In the genomic region with DNA sequence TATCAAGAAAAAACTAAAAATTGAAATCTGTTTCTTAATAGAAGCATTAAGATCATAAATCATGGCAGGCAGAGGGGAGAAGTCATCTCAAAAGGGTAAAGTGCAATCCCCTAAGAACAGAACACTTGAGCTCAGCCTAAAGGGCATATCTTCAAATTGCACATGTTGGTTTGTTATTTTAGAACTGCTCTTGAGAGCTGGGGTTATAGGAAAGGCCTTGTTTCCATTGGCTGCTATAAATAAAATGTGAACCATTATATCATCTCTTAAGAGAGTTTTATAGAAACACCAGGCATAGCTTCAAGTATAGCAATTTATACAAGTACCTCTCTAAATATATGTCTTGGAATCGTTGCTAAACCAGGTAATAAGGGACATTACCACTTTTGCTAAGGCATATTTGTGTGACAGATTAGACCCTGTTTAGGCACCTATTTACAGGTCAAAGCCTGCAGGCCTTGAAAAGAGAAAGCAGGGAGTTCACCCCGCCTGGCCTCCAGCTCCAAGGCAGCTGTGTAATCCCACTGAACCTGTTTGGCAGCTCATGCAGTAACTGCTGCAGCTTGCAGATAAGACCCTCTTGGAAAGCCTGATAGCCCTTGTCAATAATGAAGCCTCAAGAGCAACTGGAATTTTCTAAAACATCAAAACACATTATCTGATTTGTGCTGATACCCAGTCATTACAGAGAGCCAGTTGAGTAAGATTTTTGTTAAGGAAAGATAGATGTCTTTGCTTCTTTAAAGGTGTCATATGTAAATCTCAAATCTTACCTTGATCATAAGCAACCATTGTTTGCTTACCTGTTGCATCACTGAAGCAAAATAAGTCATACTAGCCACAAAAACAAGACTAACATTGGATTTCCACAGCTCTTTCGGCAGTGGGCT, we compare ENCODE assay signal across 11 cellular contexts. TPM values are rescaled to one million over a fixed set of nuclear protein-coding genes. Genes with fewer than 3 reads are reported as not detected.
DNase-seq lines count a peak whose midpoint lies in the region; ATAC-seq, FAIRE-seq and TF ChIP-seq lines count a peak whose summit lies in the region.
"Had no signal": no experiment of that assay in that cellular context is flagged by ENCODE, and none has a peak within 500 bp of the region (broad histone marks: within the 10 kb centered on the region; RNA-seq: fewer than 3 reads in every experiment).

No MANE protein-coding gene starts in this region.

- no peak for FAIRE-seq in D721Med (lab: Jason Lieb, UNC)
- FAIRE-seq: endothelial cell of umbilical vein, HTR-8/SVneo had no signal

- H3K36me3 ChIP-seq in iPS-20b (ENCODE audit: insufficient read depth, low read depth, low read length) (no peaks in the 10 kb centered on the region), upper lobe of left lung (no peaks in the 10 kb centered on the region)
- H3K36me3 ChIP-seq: neutrophil had no signal

- TF ChIP-seq CTCF in upper lobe of left lung (IDR thresholded peaks at IDR 0.05) (no peak), D721Med (IDR thresholded peaks at IDR 0.05; ENCODE audit: insufficient read depth, missing control alignments) (no peak)

- H3K9me3 ChIP-seq in iPS-20b (ENCODE audit: insufficient read depth, low read depth, low read length) (no peaks in the 10 kb centered on the region), upper lobe of left lung (no peaks in the 10 kb centered on the region)
- H3K9me3 ChIP-seq: neutrophil had no signal

- 44 to 55% methylated on average over 3 of the region's 3 CpGs for WGBS in upper lobe of left lung, 2 donors

- TF ChIP-seq POLR2A in upper lobe of left lung (IDR thresholded peaks at IDR 0.05) = no peak

- ATAC-seq in upper lobe of left lung (ENCODE audit: low FRiP score in 2 of 2) = peak; percentile 46 to 72

- H3K4me1 ChIP-seq in iPS-20b (ENCODE audit: insufficient read depth, low read length) = peaks cover 26% of the 10 kb centered on the region
- peaks cover 16 to 23% (median 21%) of the 10 kb centered on the region in 4 donors for H3K4me1 ChIP-seq in upper lobe of left lung

- DNase-seq in NCI-H1436 treated with DMSO at 0.1 percent for 48 hours (lab: John Stamatoyannopoulos, UW) (peak; percentile 25), NCI-H1436 (lab: John Stamatoyannopoulos, UW) (no peak), SHP77 treated with DMSO at 0.1 percent for 48 hours (lab: John Stamatoyannopoulos, UW) (peak; percentile 44), upper lobe of left lung (peak in 1 of 2 donors; percentile 83), D721Med (ENCODE audit: insufficient read length, low spot score) (no peak), Ammon's horn (ENCODE audit: low spot score) (no peak)
- DNase-seq in stimulated activated CD4-positive, alpha-beta T cell treated with anti-CD3 and anti-CD28 coated beads, Interleukin-1b, Interleukin-23, amount 100 ng/mL, for 48 hours = no peak

- no peak for TF ChIP-seq EP300 in upper lobe of left lung (IDR thresholded peaks at IDR 0.05)

- H3K4me3 ChIP-seq in iPS-20b (ENCODE audit: low read length) = peak overlapping the region; percentile 36
- H3K4me3 ChIP-seq in upper lobe of left lung = no peak overlapping the region

- H3K27me3 ChIP-seq in iPS-20b (ENCODE audit: insufficient read depth, low read length) (no peaks in the 10 kb centered on the region), upper lobe of left lung (no peaks in the 10 kb centered on the region)
- H3K27me3 ChIP-seq: neutrophil had no signal

- peak overlapping the region; percentile 30; the same call in 1 of the 2 replicates for H3K9ac ChIP-seq in iPS-20b (ENCODE audit: low read depth, low read length)

- no peak overlapping the region for H3K27ac ChIP-seq in iPS-20b (ENCODE audit: low read length)
- H3K27ac ChIP-seq in upper lobe of left lung = peak overlapping the region; percentile 41 to 72 (median 51)
- H3K27ac ChIP-seq: neutrophil had no signal

RNA-seq across cellular contexts. Expression of gene SYDE2, which starts 24.2 kb away (rescaled TPM):
- total RNA-seq in upper lobe of left lung = 10 to 100 TPM; 14.3 to 38.5 (median 23.2) TPM

RNA-seq across cellular contexts. Expression of gene C1orf52, which starts 34.5 kb away (rescaled TPM):
- 10 to 100 TPM; 12.9 to 89.1 (median 17.9) TPM for total RNA-seq in upper lobe of left lung

RNA-seq across cellular contexts. Expression of gene BCL10, which starts 51.5 kb away (rescaled TPM):
- total RNA-seq in upper lobe of left lung = 10 to 100 TPM; 14.5 to 31.0 (median 20.4) TPM

Comparison
In these comparisons a context has a peak if more than half of its experiments do, and no peak if none do; other contexts are left out.
1. DNase-seq: peak in NCI-H1436 treated with DMSO at 0.1 percent for 48 hours (single experiment) and SHP77 treated with DMSO at 0.1 percent for 48 hours (single experiment); none in NCI-H1436 (single experiment), D721Med (single experiment), Ammon's horn (single experiment) and stimulated activated CD4-positive, alpha-beta T cell treated with anti-CD3 and anti-CD28 coated beads, Interleukin-1b, Interleukin-23, amount 100 ng/mL, for 48 hours (single experiment).